ENCODE assay signal across 1 cellular context in genomic region chr11:8092587-8093424, GRCh38.
A peak's percentile ranks its signal among the peaks of the same experiment; 100 is the strongest.
TF ChIP-seq lines count a peak whose summit lies in the region.

No MANE protein-coding gene starts in this region.

TF ChIP-seq in HEK293, 187 proteins besides CTCF, POLR2A, EP300 and RAD21 (continued from another document):
- TF ChIP-seq PRDM4 (tag by site-specific recombination; IDR thresholded peaks at IDR 0.05) (0 out of 2 replicates have a peak, but pooled peaks have one; percentile 17), ZNF776 (tag by site-specific recombination; IDR thresholded peaks at IDR 0.05; ENCODE audit: borderline replicate concordance) (no peak), EGR2 (tag by site-specific recombination; IDR thresholded peaks at IDR 0.05; ENCODE audit: low read depth) (peak; percentile 27; the same call in 1 of the 2 replicates), ZEB2 (tag by site-specific recombination; IDR thresholded peaks at IDR 0.05) (no peak), ZNF623 (tag by site-specific recombination; IDR thresholded peaks at IDR 0.05) (peak; percentile 59)
